1 cellular context compared by ENCODE assay signal in the genomic region with DNA sequence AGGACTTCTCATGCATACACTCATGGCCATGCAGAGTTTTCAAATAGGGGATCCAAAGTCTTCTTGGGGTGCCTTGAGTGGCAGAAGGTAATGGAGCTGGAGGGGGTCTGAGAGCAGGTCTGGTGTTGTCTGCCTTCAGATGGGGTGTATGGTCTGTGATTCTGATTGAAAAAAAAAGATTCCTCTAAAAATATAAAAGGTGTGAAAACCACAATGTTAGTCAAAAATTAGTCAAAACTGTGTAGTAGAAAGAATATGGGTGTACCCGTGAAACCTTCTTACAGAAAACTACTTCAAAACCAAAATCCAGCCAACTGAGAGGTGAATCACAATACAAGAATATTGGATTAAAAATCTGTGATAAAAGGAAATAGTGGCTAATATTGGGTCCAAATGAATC.
TF ChIP-seq lines count a peak whose summit lies in the region.

No MANE protein-coding gene starts in this region.

TF ChIP-seq in SK-N-SH treated with all-trans-retinoic acid at 6 μM for 48 hours, 23 proteins besides CTCF, POLR2A, EP300 and RAD21 (continued from another document):
- TF ChIP-seq, protein P1, sequence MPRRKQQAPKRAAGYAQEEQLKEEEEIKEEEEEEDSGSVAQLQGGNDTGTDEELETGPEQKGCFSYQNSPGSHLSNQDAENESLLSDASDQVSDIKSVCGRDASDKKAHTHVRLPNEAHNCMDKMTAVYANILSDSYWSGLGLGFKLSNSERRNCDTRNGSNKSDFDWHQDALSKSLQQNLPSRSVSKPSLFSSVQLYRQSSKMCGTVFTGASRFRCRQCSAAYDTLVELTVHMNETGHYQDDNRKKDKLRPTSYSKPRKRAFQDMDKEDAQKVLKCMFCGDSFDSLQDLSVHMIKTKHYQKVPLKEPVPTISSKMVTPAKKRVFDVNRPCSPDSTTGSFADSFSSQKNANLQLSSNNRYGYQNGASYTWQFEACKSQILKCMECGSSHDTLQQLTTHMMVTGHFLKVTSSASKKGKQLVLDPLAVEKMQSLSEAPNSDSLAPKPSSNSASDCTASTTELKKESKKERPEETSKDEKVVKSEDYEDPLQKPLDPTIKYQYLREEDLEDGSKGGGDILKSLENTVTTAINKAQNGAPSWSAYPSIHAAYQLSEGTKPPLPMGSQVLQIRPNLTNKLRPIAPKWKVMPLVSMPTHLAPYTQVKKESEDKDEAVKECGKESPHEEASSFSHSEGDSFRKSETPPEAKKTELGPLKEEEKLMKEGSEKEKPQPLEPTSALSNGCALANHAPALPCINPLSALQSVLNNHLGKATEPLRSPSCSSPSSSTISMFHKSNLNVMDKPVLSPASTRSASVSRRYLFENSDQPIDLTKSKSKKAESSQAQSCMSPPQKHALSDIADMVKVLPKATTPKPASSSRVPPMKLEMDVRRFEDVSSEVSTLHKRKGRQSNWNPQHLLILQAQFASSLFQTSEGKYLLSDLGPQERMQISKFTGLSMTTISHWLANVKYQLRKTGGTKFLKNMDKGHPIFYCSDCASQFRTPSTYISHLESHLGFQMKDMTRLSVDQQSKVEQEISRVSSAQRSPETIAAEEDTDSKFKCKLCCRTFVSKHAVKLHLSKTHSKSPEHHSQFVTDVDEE (CRISPR knock-in tag; IDR thresholded peaks at IDR 0.05) = no peak
- TF ChIP-seq ZC3H10 (CRISPR knock-in tag; IDR thresholded peaks at IDR 0.05) = no peak
- TF ChIP-seq, protein P2, sequence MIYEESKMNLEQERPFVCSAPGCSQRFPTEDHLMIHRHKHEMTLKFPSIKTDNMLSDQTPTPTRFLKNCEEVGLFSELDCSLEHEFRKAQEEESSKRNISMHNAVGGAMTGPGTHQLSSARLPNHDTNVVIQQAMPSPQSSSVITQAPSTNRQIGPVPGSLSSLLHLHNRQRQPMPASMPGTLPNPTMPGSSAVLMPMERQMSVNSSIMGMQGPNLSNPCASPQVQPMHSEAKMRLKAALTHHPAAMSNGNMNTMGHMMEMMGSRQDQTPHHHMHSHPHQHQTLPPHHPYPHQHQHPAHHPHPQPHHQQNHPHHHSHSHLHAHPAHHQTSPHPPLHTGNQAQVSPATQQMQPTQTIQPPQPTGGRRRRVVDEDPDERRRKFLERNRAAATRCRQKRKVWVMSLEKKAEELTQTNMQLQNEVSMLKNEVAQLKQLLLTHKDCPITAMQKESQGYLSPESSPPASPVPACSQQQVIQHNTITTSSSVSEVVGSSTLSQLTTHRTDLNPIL (CRISPR knock-in tag; IDR thresholded peaks at IDR 0.05; ENCODE audit: low read depth) = no peak
